In the genomic region with DNA sequence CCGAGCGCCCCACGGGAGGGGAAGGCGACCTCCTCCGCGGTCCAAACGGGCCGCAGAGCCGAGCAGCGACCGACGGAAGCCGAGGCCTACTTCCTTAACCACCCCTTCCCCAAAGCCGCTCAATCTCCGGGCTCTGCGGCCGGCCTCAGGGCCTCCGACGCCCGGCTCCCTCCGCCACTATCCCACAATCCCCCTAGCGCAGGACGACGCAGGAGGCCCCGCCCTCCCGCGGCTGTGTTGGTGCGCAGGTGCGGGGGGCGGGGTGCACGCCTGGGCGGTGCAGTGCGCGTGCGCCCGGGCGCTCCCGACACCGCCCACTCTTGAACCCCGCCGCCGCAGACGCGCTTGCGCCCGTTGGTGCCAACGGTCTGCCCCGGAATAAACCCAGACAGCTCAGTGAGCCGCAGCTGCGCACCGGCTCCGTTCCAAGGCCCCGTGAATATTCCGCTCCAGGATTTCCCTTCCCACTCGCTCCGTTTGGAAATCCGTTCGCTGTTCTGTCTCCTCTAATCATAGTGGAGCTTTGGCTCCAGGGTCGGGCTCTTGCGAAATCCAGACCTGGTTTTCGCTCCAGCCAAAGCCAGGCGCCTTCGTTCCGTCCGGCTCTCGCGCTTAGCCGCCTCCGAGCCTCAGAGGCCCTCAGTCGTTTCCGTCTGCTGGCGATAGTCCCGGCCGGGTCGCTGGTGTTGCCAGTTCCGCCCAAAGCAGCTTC, we compare ENCODE assay signal across 1 cellular context.
TF ChIP-seq lines count a peak whose summit lies in the region.

A gene with protein sequence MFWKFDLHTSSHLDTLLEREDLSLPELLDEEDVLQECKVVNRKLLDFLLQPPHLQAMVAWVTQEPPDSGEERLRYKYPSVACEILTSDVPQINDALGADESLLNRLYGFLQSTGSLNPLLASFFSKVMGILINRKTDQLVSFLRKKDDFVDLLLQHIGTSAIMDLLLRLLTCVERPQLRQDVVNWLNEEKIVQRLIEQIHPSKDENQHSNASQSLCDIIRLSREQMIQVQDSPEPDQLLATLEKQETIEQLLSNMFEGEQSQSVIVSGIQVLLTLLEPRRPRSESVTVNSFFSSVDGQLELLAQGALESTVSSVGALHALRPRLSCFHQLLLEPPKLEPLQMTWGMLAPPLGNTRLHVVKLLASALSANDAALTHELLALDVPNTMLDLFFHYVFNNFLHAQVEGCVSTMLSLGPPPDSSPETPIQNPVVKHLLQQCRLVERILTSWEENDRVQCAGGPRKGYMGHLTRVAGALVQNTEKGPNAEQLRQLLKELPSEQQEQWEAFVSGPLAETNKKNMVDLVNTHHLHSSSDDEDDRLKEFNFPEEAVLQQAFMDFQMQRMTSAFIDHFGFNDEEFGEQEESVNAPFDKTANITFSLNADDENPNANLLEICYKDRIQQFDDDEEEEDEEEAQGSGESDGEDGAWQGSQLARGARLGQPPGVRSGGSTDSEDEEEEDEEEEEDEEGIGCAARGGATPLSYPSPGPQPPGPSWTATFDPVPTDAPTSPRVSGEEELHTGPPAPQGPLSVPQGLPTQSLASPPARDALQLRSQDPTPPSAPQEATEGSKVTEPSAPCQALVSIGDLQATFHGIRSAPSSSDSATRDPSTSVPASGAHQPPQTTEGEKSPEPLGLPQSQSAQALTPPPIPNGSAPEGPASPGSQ (minus strand): TSS at position 190 of the 712 bp plus-strand sequence. CDS start 11,914 bp downstream, outside the sequence.

TF ChIP-seq in K562, 482 proteins besides CTCF, POLR2A, EP300 and RAD21 (continued from another document and continues in another):
- TF ChIP-seq, protein P1, sequence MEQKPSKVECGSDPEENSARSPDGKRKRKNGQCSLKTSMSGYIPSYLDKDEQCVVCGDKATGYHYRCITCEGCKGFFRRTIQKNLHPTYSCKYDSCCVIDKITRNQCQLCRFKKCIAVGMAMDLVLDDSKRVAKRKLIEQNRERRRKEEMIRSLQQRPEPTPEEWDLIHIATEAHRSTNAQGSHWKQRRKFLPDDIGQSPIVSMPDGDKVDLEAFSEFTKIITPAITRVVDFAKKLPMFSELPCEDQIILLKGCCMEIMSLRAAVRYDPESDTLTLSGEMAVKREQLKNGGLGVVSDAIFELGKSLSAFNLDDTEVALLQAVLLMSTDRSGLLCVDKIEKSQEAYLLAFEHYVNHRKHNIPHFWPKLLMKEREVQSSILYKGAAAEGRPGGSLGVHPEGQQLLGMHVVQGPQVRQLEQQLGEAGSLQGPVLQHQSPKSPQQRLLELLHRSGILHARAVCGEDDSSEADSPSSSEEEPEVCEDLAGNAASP (IDR thresholded peaks at IDR 0.05), result no peak
- peak; percentile 88 for TF ChIP-seq NCOR1 (IDR thresholded peaks at IDR 0.05)
- no peak for TF ChIP-seq NFIX (CRISPR knock-in tag; IDR thresholded peaks at IDR 0.05; ENCODE audit: low read depth)
- peak; percentile 34; the same call in 1 of the 2 replicates for TF ChIP-seq MYBL2 (IDR thresholded peaks at IDR 0.05; ENCODE audit: low read depth)
- no peak for TF ChIP-seq MYBL2 (CRISPR knock-in tag; IDR thresholded peaks at IDR 0.05; ENCODE audit: borderline replicate concordance)
- peak; percentile 83 for TF ChIP-seq NFIC (IDR thresholded peaks at IDR 0.05)
- peak; percentile 85 for TF ChIP-seq LEF1 (IDR thresholded peaks at IDR 0.05)
- TF ChIP-seq, protein P2, sequence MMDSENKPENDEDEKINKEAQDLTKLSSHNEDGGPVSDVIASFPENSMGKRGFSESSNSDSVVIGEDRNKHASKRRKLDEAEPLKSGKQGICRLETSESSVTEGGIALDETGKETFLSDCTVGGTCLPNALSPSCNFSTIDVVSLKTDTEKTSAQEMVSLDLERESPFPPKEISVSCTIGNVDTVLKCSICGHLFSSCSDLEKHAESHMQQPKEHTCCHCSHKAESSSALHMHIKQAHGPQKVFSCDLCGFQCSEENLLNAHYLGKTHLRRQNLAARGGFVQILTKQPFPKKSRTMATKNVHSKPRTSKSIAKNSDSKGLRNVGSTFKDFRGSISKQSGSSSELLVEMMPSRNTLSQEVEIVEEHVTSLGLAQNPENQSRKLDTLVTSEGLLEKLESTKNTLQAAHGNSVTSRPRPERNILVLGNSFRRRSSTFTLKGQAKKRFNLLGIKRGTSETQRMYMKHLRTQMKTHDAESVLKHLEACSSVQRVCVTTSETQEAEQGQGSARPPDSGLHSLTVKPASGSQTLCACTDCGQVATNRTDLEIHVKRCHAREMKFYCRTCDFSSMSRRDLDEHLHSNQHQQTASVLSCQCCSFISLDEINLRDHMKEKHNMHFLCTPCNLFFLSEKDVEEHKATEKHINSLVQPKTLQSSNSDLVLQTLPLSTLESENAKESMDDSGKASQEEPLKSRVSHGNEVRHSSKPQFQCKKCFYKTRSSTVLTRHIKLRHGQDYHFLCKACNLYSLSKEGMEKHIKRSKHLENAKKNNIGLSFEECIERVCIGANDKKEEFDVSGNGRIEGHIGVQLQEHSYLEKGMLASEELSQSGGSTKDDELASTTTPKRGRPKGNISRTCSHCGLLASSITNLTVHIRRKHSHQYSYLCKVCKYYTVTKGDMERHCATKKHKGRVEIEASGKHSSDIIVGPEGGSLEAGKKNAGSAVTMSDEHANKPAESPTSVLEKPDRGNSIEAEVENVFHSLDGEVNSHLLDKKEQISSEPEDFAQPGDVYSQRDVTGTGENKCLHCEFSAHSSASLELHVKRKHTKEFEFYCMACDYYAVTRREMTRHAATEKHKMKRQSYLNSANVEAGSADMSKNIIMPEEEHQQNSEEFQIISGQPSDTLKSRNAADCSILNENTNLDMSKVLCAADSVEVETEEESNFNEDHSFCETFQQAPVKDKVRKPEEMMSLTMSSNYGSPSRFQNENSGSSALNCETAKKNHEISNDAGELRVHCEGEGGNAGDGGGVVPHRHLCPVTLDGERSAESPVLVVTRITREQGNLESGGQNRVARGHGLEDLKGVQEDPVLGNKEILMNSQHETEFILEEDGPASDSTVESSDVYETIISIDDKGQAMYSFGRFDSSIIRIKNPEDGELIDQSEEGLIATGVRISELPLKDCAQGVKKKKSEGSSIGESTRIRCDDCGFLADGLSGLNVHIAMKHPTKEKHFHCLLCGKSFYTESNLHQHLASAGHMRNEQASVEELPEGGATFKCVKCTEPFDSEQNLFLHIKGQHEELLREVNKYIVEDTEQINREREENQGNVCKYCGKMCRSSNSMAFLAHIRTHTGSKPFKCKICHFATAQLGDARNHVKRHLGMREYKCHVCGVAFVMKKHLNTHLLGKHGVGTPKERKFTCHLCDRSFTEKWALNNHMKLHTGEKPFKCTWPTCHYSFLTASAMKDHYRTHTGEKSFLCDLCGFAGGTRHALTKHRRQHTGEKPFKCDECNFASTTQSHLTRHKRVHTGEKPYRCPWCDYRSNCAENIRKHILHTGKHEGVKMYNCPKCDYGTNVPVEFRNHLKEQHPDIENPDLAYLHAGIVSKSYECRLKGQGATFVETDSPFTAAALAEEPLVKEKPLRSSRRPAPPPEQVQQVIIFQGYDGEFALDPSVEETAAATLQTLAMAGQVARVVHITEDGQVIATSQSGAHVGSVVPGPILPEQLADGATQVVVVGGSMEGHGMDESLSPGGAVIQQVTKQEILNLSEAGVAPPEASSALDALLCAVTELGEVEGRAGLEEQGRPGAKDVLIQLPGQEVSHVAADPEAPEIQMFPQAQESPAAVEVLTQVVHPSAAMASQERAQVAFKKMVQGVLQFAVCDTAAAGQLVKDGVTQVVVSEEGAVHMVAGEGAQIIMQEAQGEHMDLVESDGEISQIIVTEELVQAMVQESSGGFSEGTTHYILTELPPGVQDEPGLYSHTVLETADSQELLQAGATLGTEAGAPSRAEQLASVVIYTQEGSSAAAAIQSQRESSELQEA (IDR thresholded peaks at IDR 0.05; ENCODE audit: low read depth), result no peak
- peak; percentile 89 for TF ChIP-seq POLR2AphosphoS5 (IDR thresholded peaks at IDR 0.05; ENCODE audit: control insufficient read depth, insufficient read depth, low read depth, low read length)
- TF ChIP-seq, protein P3, sequence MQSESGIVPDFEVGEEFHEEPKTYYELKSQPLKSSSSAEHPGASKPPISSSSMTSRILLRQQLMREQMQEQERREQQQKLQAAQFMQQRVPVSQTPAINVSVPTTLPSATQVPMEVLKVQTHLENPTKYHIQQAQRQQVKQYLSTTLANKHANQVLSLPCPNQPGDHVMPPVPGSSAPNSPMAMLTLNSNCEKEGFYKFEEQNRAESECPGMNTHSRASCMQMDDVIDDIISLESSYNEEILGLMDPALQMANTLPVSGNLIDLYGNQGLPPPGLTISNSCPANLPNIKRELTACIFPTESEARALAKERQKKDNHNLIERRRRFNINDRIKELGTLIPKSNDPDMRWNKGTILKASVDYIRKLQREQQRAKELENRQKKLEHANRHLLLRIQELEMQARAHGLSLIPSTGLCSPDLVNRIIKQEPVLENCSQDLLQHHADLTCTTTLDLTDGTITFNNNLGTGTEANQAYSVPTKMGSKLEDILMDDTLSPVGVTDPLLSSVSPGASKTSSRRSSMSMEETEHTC (IDR thresholded peaks at IDR 0.05), result peak; percentile 81
- no peak for TF ChIP-seq RHOXF2B (CRISPR knock-in tag; conservative IDR thresholded peaks at IDR 0.05)
- no peak for TF ChIP-seq ZC3H8 (IDR thresholded peaks at IDR 0.05)
- TF ChIP-seq, protein P4, sequence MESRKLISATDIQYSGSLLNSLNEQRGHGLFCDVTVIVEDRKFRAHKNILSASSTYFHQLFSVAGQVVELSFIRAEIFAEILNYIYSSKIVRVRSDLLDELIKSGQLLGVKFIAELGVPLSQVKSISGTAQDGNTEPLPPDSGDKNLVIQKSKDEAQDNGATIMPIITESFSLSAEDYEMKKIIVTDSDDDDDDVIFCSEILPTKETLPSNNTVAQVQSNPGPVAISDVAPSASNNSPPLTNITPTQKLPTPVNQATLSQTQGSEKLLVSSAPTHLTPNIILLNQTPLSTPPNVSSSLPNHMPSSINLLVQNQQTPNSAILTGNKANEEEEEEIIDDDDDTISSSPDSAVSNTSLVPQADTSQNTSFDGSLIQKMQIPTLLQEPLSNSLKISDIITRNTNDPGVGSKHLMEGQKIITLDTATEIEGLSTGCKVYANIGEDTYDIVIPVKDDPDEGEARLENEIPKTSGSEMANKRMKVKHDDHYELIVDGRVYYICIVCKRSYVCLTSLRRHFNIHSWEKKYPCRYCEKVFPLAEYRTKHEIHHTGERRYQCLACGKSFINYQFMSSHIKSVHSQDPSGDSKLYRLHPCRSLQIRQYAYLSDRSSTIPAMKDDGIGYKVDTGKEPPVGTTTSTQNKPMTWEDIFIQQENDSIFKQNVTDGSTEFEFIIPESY (CRISPR knock-in tag; IDR thresholded peaks at IDR 0.05), result peak; percentile 94
- peak; percentile 84 for TF ChIP-seq TRIM28 (IDR thresholded peaks at IDR 0.05)
- no peak for TF ChIP-seq ZNF239 (CRISPR knock-in tag; IDR thresholded peaks at IDR 0.05)
- TF ChIP-seq, protein P5, sequence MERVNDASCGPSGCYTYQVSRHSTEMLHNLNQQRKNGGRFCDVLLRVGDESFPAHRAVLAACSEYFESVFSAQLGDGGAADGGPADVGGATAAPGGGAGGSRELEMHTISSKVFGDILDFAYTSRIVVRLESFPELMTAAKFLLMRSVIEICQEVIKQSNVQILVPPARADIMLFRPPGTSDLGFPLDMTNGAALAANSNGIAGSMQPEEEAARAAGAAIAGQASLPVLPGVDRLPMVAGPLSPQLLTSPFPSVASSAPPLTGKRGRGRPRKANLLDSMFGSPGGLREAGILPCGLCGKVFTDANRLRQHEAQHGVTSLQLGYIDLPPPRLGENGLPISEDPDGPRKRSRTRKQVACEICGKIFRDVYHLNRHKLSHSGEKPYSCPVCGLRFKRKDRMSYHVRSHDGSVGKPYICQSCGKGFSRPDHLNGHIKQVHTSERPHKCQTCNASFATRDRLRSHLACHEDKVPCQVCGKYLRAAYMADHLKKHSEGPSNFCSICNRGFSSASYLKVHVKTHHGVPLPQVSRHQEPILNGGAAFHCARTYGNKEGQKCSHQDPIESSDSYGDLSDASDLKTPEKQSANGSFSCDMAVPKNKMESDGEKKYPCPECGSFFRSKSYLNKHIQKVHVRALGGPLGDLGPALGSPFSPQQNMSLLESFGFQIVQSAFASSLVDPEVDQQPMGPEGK (CRISPR knock-in tag; IDR thresholded peaks at IDR 0.05; ENCODE audit: borderline replicate concordance), result no peak
- TF ChIP-seq PHF20 (IDR thresholded peaks at IDR 0.05; ENCODE audit: partially characterized antibody), result peak; percentile 70
- TF ChIP-seq MCM3 (IDR thresholded peaks at IDR 0.05), result no peak
- no peak for TF ChIP-seq POLR3G (IDR thresholded peaks at IDR 0.05; ENCODE audit: extremely low read depth, insufficient read length, insufficient replicate concordance)
- TF ChIP-seq, protein P6, sequence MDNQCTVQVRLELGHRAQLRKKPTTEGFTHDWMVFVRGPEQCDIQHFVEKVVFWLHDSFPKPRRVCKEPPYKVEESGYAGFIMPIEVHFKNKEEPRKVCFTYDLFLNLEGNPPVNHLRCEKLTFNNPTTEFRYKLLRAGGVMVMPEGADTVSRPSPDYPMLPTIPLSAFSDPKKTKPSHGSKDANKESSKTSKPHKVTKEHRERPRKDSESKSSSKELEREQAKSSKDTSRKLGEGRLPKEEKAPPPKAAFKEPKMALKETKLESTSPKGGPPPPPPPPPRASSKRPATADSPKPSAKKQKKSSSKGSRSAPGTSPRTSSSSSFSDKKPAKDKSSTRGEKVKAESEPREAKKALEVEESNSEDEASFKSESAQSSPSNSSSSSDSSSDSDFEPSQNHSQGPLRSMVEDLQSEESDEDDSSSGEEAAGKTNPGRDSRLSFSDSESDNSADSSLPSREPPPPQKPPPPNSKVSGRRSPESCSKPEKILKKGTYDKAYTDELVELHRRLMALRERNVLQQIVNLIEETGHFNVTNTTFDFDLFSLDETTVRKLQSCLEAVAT (IDR thresholded peaks at IDR 0.05), result 0 out of 4 replicates have a peak, but pooled peaks of 1 of the 2 experiments have one; percentile 10
- TF ChIP-seq BRD4 (IDR thresholded peaks at IDR 0.05), result peak; percentile 59; the same call in 1 of the 2 replicates
- no peak; the same call in 1 of the 2 replicates for TF ChIP-seq E2F3 (CRISPR knock-in tag; IDR thresholded peaks at IDR 0.05)
- peak in 1 of 2 experiments; percentile 12; a peak in 1 of 4 replicates for TF ChIP-seq SIX5 (IDR thresholded peaks at IDR 0.05; ENCODE audit: borderline replicate concordance in 1 of 2, insufficient read depth in 1 of 2, low read depth in 1 of 2, low read length in 2 of 2)
- TF ChIP-seq, protein P7, sequence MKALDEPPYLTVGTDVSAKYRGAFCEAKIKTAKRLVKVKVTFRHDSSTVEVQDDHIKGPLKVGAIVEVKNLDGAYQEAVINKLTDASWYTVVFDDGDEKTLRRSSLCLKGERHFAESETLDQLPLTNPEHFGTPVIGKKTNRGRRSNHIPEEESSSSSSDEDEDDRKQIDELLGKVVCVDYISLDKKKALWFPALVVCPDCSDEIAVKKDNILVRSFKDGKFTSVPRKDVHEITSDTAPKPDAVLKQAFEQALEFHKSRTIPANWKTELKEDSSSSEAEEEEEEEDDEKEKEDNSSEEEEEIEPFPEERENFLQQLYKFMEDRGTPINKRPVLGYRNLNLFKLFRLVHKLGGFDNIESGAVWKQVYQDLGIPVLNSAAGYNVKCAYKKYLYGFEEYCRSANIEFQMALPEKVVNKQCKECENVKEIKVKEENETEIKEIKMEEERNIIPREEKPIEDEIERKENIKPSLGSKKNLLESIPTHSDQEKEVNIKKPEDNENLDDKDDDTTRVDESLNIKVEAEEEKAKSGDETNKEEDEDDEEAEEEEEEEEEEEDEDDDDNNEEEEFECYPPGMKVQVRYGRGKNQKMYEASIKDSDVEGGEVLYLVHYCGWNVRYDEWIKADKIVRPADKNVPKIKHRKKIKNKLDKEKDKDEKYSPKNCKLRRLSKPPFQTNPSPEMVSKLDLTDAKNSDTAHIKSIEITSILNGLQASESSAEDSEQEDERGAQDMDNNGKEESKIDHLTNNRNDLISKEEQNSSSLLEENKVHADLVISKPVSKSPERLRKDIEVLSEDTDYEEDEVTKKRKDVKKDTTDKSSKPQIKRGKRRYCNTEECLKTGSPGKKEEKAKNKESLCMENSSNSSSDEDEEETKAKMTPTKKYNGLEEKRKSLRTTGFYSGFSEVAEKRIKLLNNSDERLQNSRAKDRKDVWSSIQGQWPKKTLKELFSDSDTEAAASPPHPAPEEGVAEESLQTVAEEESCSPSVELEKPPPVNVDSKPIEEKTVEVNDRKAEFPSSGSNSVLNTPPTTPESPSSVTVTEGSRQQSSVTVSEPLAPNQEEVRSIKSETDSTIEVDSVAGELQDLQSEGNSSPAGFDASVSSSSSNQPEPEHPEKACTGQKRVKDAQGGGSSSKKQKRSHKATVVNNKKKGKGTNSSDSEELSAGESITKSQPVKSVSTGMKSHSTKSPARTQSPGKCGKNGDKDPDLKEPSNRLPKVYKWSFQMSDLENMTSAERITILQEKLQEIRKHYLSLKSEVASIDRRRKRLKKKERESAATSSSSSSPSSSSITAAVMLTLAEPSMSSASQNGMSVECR (CRISPR knock-in tag; IDR thresholded peaks at IDR 0.05), result peak; percentile 79
